Comparison of ENCODE assay signal across 36 cellular contexts in genomic region chr1:2972879-2973575, GRCh38. TPM values are rescaled to one million over a fixed set of nuclear protein-coding genes. Genes with fewer than 3 reads are reported as not detected.
DNase-seq lines count a peak whose midpoint lies in the region; ATAC-seq and TF ChIP-seq lines count a peak whose summit lies in the region.
"Had no signal": no experiment of that assay in that cellular context is flagged by ENCODE, and none has a peak within 500 bp of the region (broad histone marks: within the 10 kb centered on the region; RNA-seq: fewer than 3 reads in every experiment).

No MANE protein-coding gene starts in this region.

- TF ChIP-seq POLR2A in suprapubic skin (IDR thresholded peaks at IDR 0.05), result no peak
- TF ChIP-seq POLR2A in gastroesophageal sphincter (IDR thresholded peaks at IDR 0.05), result no peak

- H3K4me3 ChIP-seq in suprapubic skin (no peak overlapping the region), gastroesophageal sphincter (no peak overlapping the region)
- H3K4me3 ChIP-seq: cardiac muscle cell, lung, pancreas, smooth muscle cell, tibial artery had no signal

- peaks cover 10% of the 10 kb centered on the region for H3K4me1 Mint-ChIP-seq in activated CD8-positive, alpha-beta memory T cell treated with anti-CD3 and anti-CD28 coated beads, Interleukin-2, amount 10 ng/mL, durations not matched to agents 7 days and 5 days
- H3K4me1 Mint-ChIP-seq: activated naive CD8-positive, alpha-beta T cell treated with anti-CD3 and anti-CD28 coated beads, Interleukin-2, amount 50 U/mL, for 24 hours; nephron progenitor cell had no signal

- H3K27me3 ChIP-seq in suprapubic skin, result peaks cover 52% of the 10 kb centered on the region
- peaks cover 54% of the 10 kb centered on the region for H3K27me3 ChIP-seq in gastroesophageal sphincter
- H3K27me3 ChIP-seq: cardiac muscle cell, pancreas had no signal

- DNase-seq in activated CD4-positive, alpha-beta T cell treated with anti-CD3 and anti-CD28 coated beads for 1 hour, result peak; percentile 6
- no peak for DNase-seq in activated CD4-positive, alpha-beta T cell treated with anti-CD3 and anti-CD28 coated beads, Interleukin-2, amount 50 U/mL, for 4 hours
- DNase-seq in activated CD8-positive, alpha-beta memory T cell treated with anti-CD3 and anti-CD28 coated beads, Interleukin-2, amount 10 ng/mL, durations not matched to agents 7 days and 5 days, result peak; percentile 34
- DNase-seq in left lobe of liver (ENCODE audit: low spot score), result peak; percentile 35
- peak; percentile 50 to 62 for DNase-seq in suprapubic skin (ENCODE audit: low spot score in 2 of 2)
- no peak for DNase-seq in stimulated activated CD4-positive, alpha-beta T cell treated with anti-CD3 and anti-CD28 coated beads, Interleukin-4, amount 100 ng/mL, for 24 hours
- DNase-seq: activated CD4-positive, alpha-beta memory T cell treated with anti-CD3 and anti-CD28 coated beads for 36 hours; activated naive CD8-positive, alpha-beta T cell treated with anti-CD3 and anti-CD28 coated beads, Interleukin-2, amount 50 U/mL, for 24 hours; DMS79; effector memory CD8-positive, alpha-beta T cell; HCEC 1CT; Karpas-422; kidney glomerular epithelial cell; NCI-H1417; NCI-H2081; NCI-H524 treated with DMSO at 0.1 percent for 48 hours; nephron progenitor cell; NK-92 treated with Interleukin-12 subunit alpha and Interleukin-12 subunit beta, amount 100 ng/mL, for 24 hours; PC-3; retina; SK-N-SH; stimulated activated CD8-positive, alpha-beta memory T cell treated with anti-CD3 and anti-CD28 coated beads, Interleukin-4, amount 100 ng/mL, for 48 hours had no signal

- H3K9me3 Mint-ChIP-seq in activated CD8-positive, alpha-beta memory T cell treated with anti-CD3 and anti-CD28 coated beads, Interleukin-2, amount 10 ng/mL, durations not matched to agents 7 days and 5 days (ENCODE audit: low read depth), result no peaks in the 10 kb centered on the region
- H3K9me3 Mint-ChIP-seq: activated CD4-positive, alpha-beta memory T cell treated with anti-CD3 and anti-CD28 coated beads for 36 hours; activated naive CD8-positive, alpha-beta T cell treated with anti-CD3 and anti-CD28 coated beads, Interleukin-2, amount 50 U/mL, for 24 hours; effector memory CD8-positive, alpha-beta T cell; stimulated activated naive CD8-positive, alpha-beta T cell treated with anti-CD3 and anti-CD28 coated beads, Interleukin-15, Interleukin-2, amounts not matched to agents 100 ng/mL and 50 ng/mL, for 24 hours; T-helper 1 cell treated with Interleukin-12 subunit alpha and Interleukin-12 subunit beta and Interleukin-4 antibody, amounts not matched to agents 30 μg/mL and 1 μg/mL, for 36 hours had no signal

- 55% methylated on average over 5 of the region's 14 CpGs for WGBS in suprapubic skin
- WGBS in gastroesophageal sphincter (ENCODE audit: low coverage in 1 of 2), 2 donors, result 85% methylated on average over 2 of the region's 14 CpGs; no CpG with 5 or more reads in 1 of the 2 donors

- H3K27ac ChIP-seq in suprapubic skin (no peak overlapping the region), gastroesophageal sphincter (no peak overlapping the region)
- H3K27ac ChIP-seq: 22Rv1, C4-2B, cardiac muscle cell, pancreas, tibial artery had no signal

- H3K9me3 ChIP-seq in suprapubic skin (no peaks in the 10 kb centered on the region), gastroesophageal sphincter (no peaks in the 10 kb centered on the region)
- H3K9me3 ChIP-seq: pancreas, SK-N-SH, tibial artery had no signal

- no peak for ATAC-seq in activated CD8-positive, alpha-beta memory T cell treated with anti-CD3 and anti-CD28 coated beads, Interleukin-2, amount 10 ng/mL, durations not matched to agents 7 days and 5 days
- ATAC-seq in left lobe of liver (no peak), gastroesophageal sphincter (no peak), GM21528 (IDR thresholded peaks at IDR 0.05; ENCODE audit: low FRiP score, unreplicated experiment) (no peak)
- ATAC-seq: activated naive CD8-positive, alpha-beta T cell treated with anti-CD3 and anti-CD28 coated beads, Interleukin-2, amount 50 U/mL, for 24 hours; effector memory CD8-positive, alpha-beta T cell; pancreas; PC-3 had no signal

- TF ChIP-seq CTCF in suprapubic skin (IDR thresholded peaks at IDR 0.05) (no peak), gastroesophageal sphincter (IDR thresholded peaks at IDR 0.05) (no peak)

- CTCF ChIA-PET in activated CD8-positive, alpha-beta memory T cell treated with anti-CD3 and anti-CD28 coated beads, Interleukin-2, amount 10 ng/mL, durations not matched to agents 7 days and 5 days (lab: Charles Lee), result no interaction called here

- H3K4me1 ChIP-seq in suprapubic skin (no peaks in the 10 kb centered on the region), gastroesophageal sphincter (no peaks in the 10 kb centered on the region)

- H3K36me3 ChIP-seq in suprapubic skin (no peaks in the 10 kb centered on the region), gastroesophageal sphincter (no peaks in the 10 kb centered on the region)
- H3K36me3 ChIP-seq: cardiac muscle cell, pancreas, tibial artery had no signal

- H3K4me3 Mint-ChIP-seq in activated CD8-positive, alpha-beta memory T cell treated with anti-CD3 and anti-CD28 coated beads, Interleukin-2, amount 10 ng/mL, durations not matched to agents 7 days and 5 days, result no peak overlapping the region
- H3K4me3 Mint-ChIP-seq: activated CD4-positive, alpha-beta memory T cell treated with anti-CD3 and anti-CD28 coated beads for 36 hours; activated naive CD8-positive, alpha-beta T cell treated with anti-CD3 and anti-CD28 coated beads, Interleukin-2, amount 50 U/mL, for 24 hours; effector memory CD8-positive, alpha-beta T cell; nephron progenitor cell; stimulated activated naive CD8-positive, alpha-beta T cell treated with anti-CD3 and anti-CD28 coated beads, Interleukin-15, Interleukin-2, amounts not matched to agents 100 ng/mL and 50 ng/mL, for 24 hours; T-helper 1 cell treated with Interleukin-12 subunit alpha and Interleukin-12 subunit beta and Interleukin-4 antibody, amounts not matched to agents 30 μg/mL and 1 μg/mL, for 36 hours had no signal

- H3K27ac Mint-ChIP-seq in activated CD8-positive, alpha-beta memory T cell treated with anti-CD3 and anti-CD28 coated beads, Interleukin-2, amount 10 ng/mL, durations not matched to agents 7 days and 5 days, result no peak overlapping the region
- H3K27ac Mint-ChIP-seq: activated CD4-positive, alpha-beta memory T cell treated with anti-CD3 and anti-CD28 coated beads for 36 hours; activated naive CD8-positive, alpha-beta T cell treated with anti-CD3 and anti-CD28 coated beads, Interleukin-2, amount 50 U/mL, for 24 hours; nephron progenitor cell; stimulated activated naive CD8-positive, alpha-beta T cell treated with anti-CD3 and anti-CD28 coated beads, Interleukin-15, Interleukin-2, amounts not matched to agents 100 ng/mL and 50 ng/mL, for 24 hours; T-helper 1 cell treated with Interleukin-12 subunit alpha and Interleukin-12 subunit beta and Interleukin-4 antibody, amounts not matched to agents 30 μg/mL and 1 μg/mL, for 36 hours had no signal

- H3K27me3 Mint-ChIP-seq in activated CD8-positive, alpha-beta memory T cell treated with anti-CD3 and anti-CD28 coated beads, Interleukin-2, amount 10 ng/mL, durations not matched to agents 7 days and 5 days, result no peaks in the 10 kb centered on the region
- H3K27me3 Mint-ChIP-seq: activated naive CD8-positive, alpha-beta T cell treated with anti-CD3 and anti-CD28 coated beads, Interleukin-2, amount 50 U/mL, for 24 hours; stimulated activated naive CD8-positive, alpha-beta T cell treated with anti-CD3 and anti-CD28 coated beads, Interleukin-15, Interleukin-2, amounts not matched to agents 100 ng/mL and 50 ng/mL, for 24 hours had no signal

- H3K36me3 Mint-ChIP-seq in activated CD8-positive, alpha-beta memory T cell treated with anti-CD3 and anti-CD28 coated beads, Interleukin-2, amount 10 ng/mL, durations not matched to agents 7 days and 5 days, result no peaks in the 10 kb centered on the region
- H3K36me3 Mint-ChIP-seq: activated CD4-positive, alpha-beta memory T cell treated with anti-CD3 and anti-CD28 coated beads for 36 hours had no signal

- no peak for TF ChIP-seq EP300 in suprapubic skin (IDR thresholded peaks at IDR 0.05)
- no peak for TF ChIP-seq EP300 in gastroesophageal sphincter (IDR thresholded peaks at IDR 0.05)

RNA-seq across cellular contexts. Expression of gene ACTRT2, which starts 48.2 kb away (rescaled TPM):
- not detected for total RNA-seq in activated CD8-positive, alpha-beta memory T cell treated with anti-CD3 and anti-CD28 coated beads, Interleukin-2, amount 10 ng/mL, durations not matched to agents 7 days and 5 days
- not detected for total RNA-seq in left lobe of liver
- not detected for total RNA-seq in suprapubic skin
- not detected for total RNA-seq in gastroesophageal sphincter
- total RNA-seq: activated CD4-positive, alpha-beta memory T cell treated with anti-CD3 and anti-CD28 coated beads for 36 hours; astrocyte; cardiac muscle cell; fibroblast of villous mesenchyme; lung; mucosa of gallbladder; pancreas; PC-3; smooth muscle cell had no signal

Comparison
In these comparisons a context has a peak if more than half of its experiments do, and no peak if none do; other contexts are left out.
1. DNase-seq: peak in activated CD4-positive, alpha-beta T cell treated with anti-CD3 and anti-CD28 coated beads for 1 hour (single experiment), activated CD8-positive, alpha-beta memory T cell treated with anti-CD3 and anti-CD28 coated beads, Interleukin-2, amount 10 ng/mL, durations not matched to agents 7 days and 5 days (single experiment), left lobe of liver (single experiment) and suprapubic skin (2 of 2); none in activated CD4-positive, alpha-beta T cell treated with anti-CD3 and anti-CD28 coated beads, Interleukin-2, amount 50 U/mL, for 4 hours (0 of 2) and stimulated activated CD4-positive, alpha-beta T cell treated with anti-CD3 and anti-CD28 coated beads, Interleukin-4, amount 100 ng/mL, for 24 hours (single experiment).